In genomic region chr19:30780032-30780431, GRCh38 we compare ENCODE assay signal across 28 cellular contexts.
"Had no signal": no experiment of that assay in that cellular context is flagged by ENCODE, and none has a peak within 500 bp of the region (broad histone marks: within the 10 kb centered on the region; RNA-seq: fewer than 3 reads in every experiment).

No MANE protein-coding gene starts in this region.

- H3K9me3 ChIP-seq: gastrocnemius medialis, right lobe of liver, thyroid gland had no signal

- H3K4me3 ChIP-seq: gastrocnemius medialis, neural progenitor cell, right lobe of liver, thyroid gland had no signal

- H3K27ac ChIP-seq: brain microvascular endothelial cell, gastrocnemius medialis, neural progenitor cell, right lobe of liver, thyroid gland had no signal

- H3K27ac Mint-ChIP-seq: activated naive CD4-positive, alpha-beta T cell treated with anti-CD3 and anti-CD28 coated beads, Interleukin-2, amount 10 ng/mL, durations not matched to agents 7 days and 5 days; effector memory CD8-positive, alpha-beta T cell; naive thymus-derived CD4-positive, alpha-beta T cell; neural progenitor cell; stimulated activated effector memory CD8-positive, alpha-beta T cell treated with anti-CD3 and anti-CD28 coated beads, Interleukin-12 subunit alpha, Interleukin-12 subunit beta, amount 100 ng/mL, for 72 hours; stimulated activated naive CD8-positive, alpha-beta T cell treated with anti-CD3 and anti-CD28 coated beads, Interleukin-15, Interleukin-2, amounts not matched to agents 100 ng/mL and 50 ng/mL, for 24 hours had no signal

- H3K4me3 Mint-ChIP-seq: activated naive CD4-positive, alpha-beta T cell treated with anti-CD3 and anti-CD28 coated beads, Interleukin-2, amount 10 ng/mL, durations not matched to agents 7 days and 5 days; effector memory CD8-positive, alpha-beta T cell; naive thymus-derived CD4-positive, alpha-beta T cell; neural progenitor cell; stimulated activated effector memory CD8-positive, alpha-beta T cell treated with anti-CD3 and anti-CD28 coated beads, Interleukin-12 subunit alpha, Interleukin-12 subunit beta, amount 100 ng/mL, for 72 hours; stimulated activated naive CD8-positive, alpha-beta T cell treated with anti-CD3 and anti-CD28 coated beads, Interleukin-15, Interleukin-2, amounts not matched to agents 100 ng/mL and 50 ng/mL, for 24 hours had no signal

- H3K27me3 ChIP-seq: brain microvascular endothelial cell, gastrocnemius medialis, neural progenitor cell, right lobe of liver, thyroid gland had no signal

- H3K4me1 Mint-ChIP-seq: activated naive CD4-positive, alpha-beta T cell treated with anti-CD3 and anti-CD28 coated beads, Interleukin-2, amount 10 ng/mL, durations not matched to agents 7 days and 5 days; neural progenitor cell; stimulated activated effector memory CD8-positive, alpha-beta T cell treated with anti-CD3 and anti-CD28 coated beads, Interleukin-12 subunit alpha, Interleukin-12 subunit beta, amount 100 ng/mL, for 72 hours had no signal

- H3K27me3 Mint-ChIP-seq: activated naive CD4-positive, alpha-beta T cell treated with anti-CD3 and anti-CD28 coated beads, Interleukin-2, amount 10 ng/mL, durations not matched to agents 7 days and 5 days had no signal

- H3K36me3 ChIP-seq: brain microvascular endothelial cell, gastrocnemius medialis, neural progenitor cell, right lobe of liver, thyroid gland had no signal

- H3K9ac ChIP-seq: neural progenitor cell had no signal

- H2AFZ ChIP-seq: neural progenitor cell had no signal

- ATAC-seq: effector memory CD8-positive, alpha-beta T cell; gastrocnemius medialis; left cardiac atrium; naive thymus-derived CD4-positive, alpha-beta T cell; right lobe of liver; stimulated activated effector memory CD8-positive, alpha-beta T cell treated with anti-CD3 and anti-CD28 coated beads, Interleukin-12 subunit alpha, Interleukin-12 subunit beta, amount 100 ng/mL, for 72 hours had no signal

- H3K9me3 Mint-ChIP-seq: activated naive CD4-positive, alpha-beta T cell treated with anti-CD3 and anti-CD28 coated beads, Interleukin-2, amount 10 ng/mL, durations not matched to agents 7 days and 5 days; effector memory CD8-positive, alpha-beta T cell; neural progenitor cell; stimulated activated effector memory CD8-positive, alpha-beta T cell treated with anti-CD3 and anti-CD28 coated beads, Interleukin-12 subunit alpha, Interleukin-12 subunit beta, amount 100 ng/mL, for 72 hours; stimulated activated naive CD8-positive, alpha-beta T cell treated with anti-CD3 and anti-CD28 coated beads, Interleukin-15, Interleukin-2, amounts not matched to agents 100 ng/mL and 50 ng/mL, for 24 hours had no signal

- H3K4me1 ChIP-seq: gastrocnemius medialis, neural progenitor cell, right lobe of liver had no signal

- H3K36me3 Mint-ChIP-seq: activated naive CD4-positive, alpha-beta T cell treated with anti-CD3 and anti-CD28 coated beads, Interleukin-2, amount 10 ng/mL, durations not matched to agents 7 days and 5 days; naive thymus-derived CD4-positive, alpha-beta T cell; neural progenitor cell; stimulated activated effector memory CD8-positive, alpha-beta T cell treated with anti-CD3 and anti-CD28 coated beads, Interleukin-12 subunit alpha, Interleukin-12 subunit beta, amount 100 ng/mL, for 72 hours had no signal

- DNase-seq: activated CD4-positive, alpha-beta T cell treated with anti-CD3 and anti-CD28 coated beads for 4 hours; activated CD4-positive, alpha-beta T cell treated with anti-CD3 and anti-CD28 coated beads, Interleukin-2, amount 50 U/mL, for 48 hours; activated CD4-positive, CD25-positive, alpha-beta regulatory T cell; activated CD8-positive, alpha-beta memory T cell treated with anti-CD3 and anti-CD28 coated beads, Interleukin-2, amount 50 U/mL, for 4 hours; activated gamma-delta T cell; activated naive CD4-positive, alpha-beta T cell treated with anti-CD3 and anti-CD28 coated beads, Interleukin-2, amount 10 ng/mL, durations not matched to agents 7 days and 5 days; activated T-cell treated with anti-CD3 and anti-CD28 coated beads, Interleukin-2, amount 50 U/mL, for 1 hour; amniotic stem cell; brain microvascular endothelial cell; caudate nucleus; cortex of kidney; effector memory CD8-positive, alpha-beta T cell; gastrocnemius medialis; glutamatergic neuron; left cardiac atrium; mammary epithelial cell; midbrain; naive thymus-derived CD4-positive, alpha-beta T cell; occipital lobe; posterior cingulate gyrus; right lobe of liver; stimulated activated CD4-positive, alpha-beta T cell treated with anti-CD3 and anti-CD28 coated beads, Interleukin-12 subunit alpha, Interleukin-12 subunit beta, amount 100 ng/mL, for 4 hours; stimulated activated CD4-positive, alpha-beta T cell treated with anti-CD3 and anti-CD28 coated beads, Interleukin-4, amount 100 ng/mL, for 1 hour; T-helper 1 cell; thyroid gland had no signal

- H3K4me2 ChIP-seq: neural progenitor cell had no signal
